8 cellular contexts compared by ENCODE assay signal in the genomic region with DNA sequence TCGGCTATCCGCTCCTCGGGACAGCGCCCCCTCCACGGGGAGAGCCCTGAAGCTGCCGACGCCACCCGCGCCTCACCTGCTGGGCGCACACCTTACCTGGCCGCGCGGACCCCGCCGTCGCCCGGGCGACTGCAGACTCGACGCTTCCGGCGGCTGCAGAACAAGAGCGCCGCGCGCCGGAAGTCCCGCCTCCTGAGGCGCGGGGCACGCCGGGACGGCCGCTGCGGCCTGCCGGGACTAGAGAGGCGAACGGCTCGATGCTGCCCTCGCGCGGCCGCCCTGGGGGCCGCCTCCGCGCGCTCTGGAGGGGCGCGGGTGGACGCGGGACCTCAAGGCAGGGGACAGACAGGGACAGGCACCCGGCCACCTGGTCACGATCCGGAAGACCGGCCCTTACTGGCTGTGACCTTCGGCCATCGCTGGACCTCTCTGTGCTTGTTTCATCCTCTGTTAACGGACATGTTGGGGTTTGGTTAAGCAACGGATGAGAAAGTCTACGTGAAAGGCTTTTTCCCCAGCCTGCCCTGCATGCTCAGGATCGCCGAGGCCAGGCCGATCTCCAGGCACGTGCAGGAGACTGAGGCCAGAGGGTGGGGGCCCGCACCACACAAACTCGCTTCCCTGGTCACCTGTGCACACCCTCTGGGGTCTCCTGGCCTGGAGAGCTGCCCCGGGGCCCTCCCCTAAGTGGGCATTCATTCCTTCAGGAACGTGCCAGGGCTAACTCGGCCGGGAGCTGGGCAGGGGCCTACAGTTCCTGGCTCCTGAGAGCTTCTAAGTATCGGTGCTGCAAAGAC. TPM values are rescaled to one million over a fixed set of nuclear protein-coding genes. Genes with fewer than 3 reads are reported as not detected.
DNase-seq lines count a peak whose midpoint lies in the region; ATAC-seq and TF ChIP-seq lines count a peak whose summit lies in the region.

SNAPC4 (minus strand) TSS at position 133 of the 797 bp plus-strand sequence. CDS start 1,742 bp downstream, outside the sequence.

- peak; percentile 36 to 40 for TF ChIP-seq POLR2A in Peyer's patch (IDR thresholded peaks at IDR 0.05)

- H3K27ac Mint-ChIP-seq in Calu3 (ENCODE audit: unreplicated experiment) (peak within 1 kb of the TSS; percentile 60), naive B cell (peak within 1 kb of the TSS in 5 of 6 donors; percentile 62 to 94 (median 85))

- DNase-seq in Calu3 = peak; percentile 83
- DNase-seq in Peyer's patch = peak; percentile 82 to 93 (median 92)
- peak; percentile 91 to 93 for DNase-seq in activated T-cell treated with anti-CD3 and anti-CD28 coated beads, Interleukin-2, amount 50 U/mL, for 48 hours
- DNase-seq in fibroblast of lung (ENCODE audit: low read depth in 2 of 2) = peak; percentile 75 to 82
- peak; percentile 86 for DNase-seq in naive B cell
- peak; percentile 63 to 80 for DNase-seq in stimulated activated CD8-positive, alpha-beta memory T cell treated with anti-CD3 and anti-CD28 coated beads, Interleukin-7, amount 100 ng/mL, for 48 hours (ENCODE audit: extremely low read depth in 1 of 2, low read depth in 1 of 2)

- H3K4me3 ChIP-seq in Peyer's patch (peak within 1 kb of the TSS; percentile 90 to 99 (median 94)), fibroblast of lung (replicated peaks in 1 of 4; ENCODE audit: control extremely low read depth in 1 of 4, insufficient read depth in 1 of 4, low read depth in 3 of 4, low read length in 4 of 4) (peak within 1 kb of the TSS; percentile 74 to 90 (median 86))

- H3K4me3 Mint-ChIP-seq in Calu3 (ENCODE audit: low read depth, unreplicated experiment) = peak within 1 kb of the TSS; percentile 89
- H3K4me3 Mint-ChIP-seq in naive B cell = peak within 1 kb of the TSS; percentile 80 to 94 (median 88)

- peak within 1 kb of the TSS; percentile 92 for H2AFZ ChIP-seq in fibroblast of lung (ENCODE audit: low read length)

- TF ChIP-seq CTCF in Calu3 (IDR thresholded peaks at IDR 0.05; ENCODE audit: unreplicated experiment) (peak; percentile 83), Peyer's patch (IDR thresholded peaks at IDR 0.05) (peak; percentile 92 to 98 (median 96)), fibroblast of lung (conservative IDR thresholded peaks at IDR 0.05 in 1 of 2, IDR thresholded peaks at IDR 0.05 in 1 of 2; ENCODE audit: low read depth in 1 of 2, low read length in 2 of 2) (peak; percentile 47 to 82)

- no peaks in the 10 kb centered on the region for H3K9me3 ChIP-seq in Peyer's patch
- H3K9me3 ChIP-seq in fibroblast of lung (ENCODE audit: control insufficient read depth, insufficient read depth, low read depth, low read length) = no peaks in the 10 kb centered on the region

- H3K9ac ChIP-seq in fibroblast of lung (ENCODE audit: insufficient read depth, low read length) = peak within 1 kb of the TSS; percentile 70

- H3K27ac ChIP-seq in Peyer's patch (peak within 1 kb of the TSS; percentile 18 to 86 (median 28)), fibroblast of lung (ENCODE audit: insufficient read depth, low read length) (peak within 1 kb of the TSS; percentile 72)

- H3K27me3 Mint-ChIP-seq in Calu3 (ENCODE audit: unreplicated experiment) (no peaks in the 10 kb centered on the region), naive B cell (no peaks in the 10 kb centered on the region)

- CTCF ChIA-PET in Calu3 (lab: Charles Lee) = interaction anchor here (0.7 kb wide), 1 partner anchor 55 kb away, joined by 4 read pairs; no protein-coding TSS in a partner anchor

- no TSS peak for BruUV-seq in Calu3 (replicated peaks; lab: Mats Ljungman, UMichigan)

- peak; percentile 57 for ATAC-seq in GM21447 (IDR thresholded peaks at IDR 0.05; ENCODE audit: unreplicated experiment)
- ATAC-seq in naive B cell (ENCODE audit: low read depth in 2 of 2) = peak; percentile 73 to 77

- H4K20me1 ChIP-seq in fibroblast of lung (ENCODE audit: control insufficient read depth, extremely low read depth, insufficient read depth, low read length) = no peaks in the 10 kb centered on the region

- H3K4me2 ChIP-seq in fibroblast of lung (ENCODE audit: extremely low read depth, insufficient read depth, low read length) = peak within 1 kb of the TSS; percentile 93

- H3K4me1 ChIP-seq in Peyer's patch = peaks cover 0 to 38% (median 26%) of the 10 kb centered on the region in 4 donors
- H3K4me1 ChIP-seq in fibroblast of lung (ENCODE audit: control insufficient read depth, extremely low read depth, insufficient read depth, low read length) = peaks cover 10% of the 10 kb centered on the region

- no peaks in the 10 kb centered on the region for H3K4me1 Mint-ChIP-seq in Calu3 (ENCODE audit: low read depth, unreplicated experiment)
- peaks cover 25 to 50% (median 41%) of the 10 kb centered on the region in 3 donors for H3K4me1 Mint-ChIP-seq in naive B cell

- H3K27me3 ChIP-seq in Peyer's patch = no peaks in the 10 kb centered on the region
- no peaks in the 10 kb centered on the region for H3K27me3 ChIP-seq in fibroblast of lung (ENCODE audit: control insufficient read depth, insufficient read depth, low read length)

- H3K9me3 Mint-ChIP-seq in Calu3 (ENCODE audit: low read depth, unreplicated experiment) (no peaks in the 10 kb centered on the region), naive B cell (no peaks in the 10 kb centered on the region)

- peak; percentile 69; the same call in 1 of the 2 replicates for TF ChIP-seq RAD21 in Ishikawa (IDR thresholded peaks at IDR 0.05; ENCODE audit: low read depth)

- H3K36me3 ChIP-seq in Peyer's patch (peaks cover 0 to 43% (median 0%) of the 10 kb centered on the region in 3 donors), fibroblast of lung (ENCODE audit: control insufficient read depth, insufficient read depth, low read length) (peaks cover 24% of the 10 kb centered on the region)

- intact Hi-C loops in Calu3 (cut with micrococcal nuclease; ENCODE audit: unreplicated experiment) = no loop called here

- H3K36me3 Mint-ChIP-seq in Calu3 (ENCODE audit: insufficient read depth, unreplicated experiment) = peaks cover 35% of the 10 kb centered on the region
- no peaks in the 10 kb centered on the region for H3K36me3 Mint-ChIP-seq in naive B cell

- TF ChIP-seq EP300 in Ishikawa (IDR thresholded peaks at IDR 0.05; ENCODE audit: borderline replicate concordance) = no peak

- H3K79me2 ChIP-seq in fibroblast of lung (ENCODE audit: control insufficient read depth, insufficient read depth, low read length) = peaks cover 20% of the 10 kb centered on the region

TF ChIP-seq in Ishikawa, 13 proteins besides CTCF, POLR2A, EP300 and RAD21:
- TF ChIP-seq FOXM1 (IDR thresholded peaks at IDR 0.05; ENCODE audit: borderline replicate concordance, low read depth) (no peak), CEBPB (IDR thresholded peaks at IDR 0.05) (no peak), YY1 (IDR thresholded peaks at IDR 0.05; ENCODE audit: low read depth) (peak; percentile 68), TAF1 (IDR thresholded peaks at IDR 0.05; ENCODE audit: low read depth) (peak; percentile 92), NFIC (IDR thresholded peaks at IDR 0.05) (no peak), TEAD4 (IDR thresholded peaks at IDR 0.05) (no peak; the same call in 1 of the 2 replicates), EGR1 (IDR thresholded peaks at IDR 0.05) (no peak), MAX (IDR thresholded peaks at IDR 0.05) (peak; percentile 31; the same call in 1 of the 2 replicates), CREB1 (IDR thresholded peaks at IDR 0.05; ENCODE audit: low read depth) (no peak; the same call in 1 of the 2 replicates), ZBTB7A (IDR thresholded peaks at IDR 0.05; ENCODE audit: low read depth) (peak; percentile 92), TCF12 (IDR thresholded peaks at IDR 0.05; ENCODE audit: low read depth) (no peak; the same call in 1 of the 2 replicates)
- TF ChIP-seq, protein P1, sequence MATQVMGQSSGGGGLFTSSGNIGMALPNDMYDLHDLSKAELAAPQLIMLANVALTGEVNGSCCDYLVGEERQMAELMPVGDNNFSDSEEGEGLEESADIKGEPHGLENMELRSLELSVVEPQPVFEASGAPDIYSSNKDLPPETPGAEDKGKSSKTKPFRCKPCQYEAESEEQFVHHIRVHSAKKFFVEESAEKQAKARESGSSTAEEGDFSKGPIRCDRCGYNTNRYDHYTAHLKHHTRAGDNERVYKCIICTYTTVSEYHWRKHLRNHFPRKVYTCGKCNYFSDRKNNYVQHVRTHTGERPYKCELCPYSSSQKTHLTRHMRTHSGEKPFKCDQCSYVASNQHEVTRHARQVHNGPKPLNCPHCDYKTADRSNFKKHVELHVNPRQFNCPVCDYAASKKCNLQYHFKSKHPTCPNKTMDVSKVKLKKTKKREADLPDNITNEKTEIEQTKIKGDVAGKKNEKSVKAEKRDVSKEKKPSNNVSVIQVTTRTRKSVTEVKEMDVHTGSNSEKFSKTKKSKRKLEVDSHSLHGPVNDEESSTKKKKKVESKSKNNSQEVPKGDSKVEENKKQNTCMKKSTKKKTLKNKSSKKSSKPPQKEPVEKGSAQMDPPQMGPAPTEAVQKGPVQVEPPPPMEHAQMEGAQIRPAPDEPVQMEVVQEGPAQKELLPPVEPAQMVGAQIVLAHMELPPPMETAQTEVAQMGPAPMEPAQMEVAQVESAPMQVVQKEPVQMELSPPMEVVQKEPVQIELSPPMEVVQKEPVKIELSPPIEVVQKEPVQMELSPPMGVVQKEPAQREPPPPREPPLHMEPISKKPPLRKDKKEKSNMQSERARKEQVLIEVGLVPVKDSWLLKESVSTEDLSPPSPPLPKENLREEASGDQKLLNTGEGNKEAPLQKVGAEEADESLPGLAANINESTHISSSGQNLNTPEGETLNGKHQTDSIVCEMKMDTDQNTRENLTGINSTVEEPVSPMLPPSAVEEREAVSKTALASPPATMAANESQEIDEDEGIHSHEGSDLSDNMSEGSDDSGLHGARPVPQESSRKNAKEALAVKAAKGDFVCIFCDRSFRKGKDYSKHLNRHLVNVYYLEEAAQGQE (IDR thresholded peaks at IDR 0.05; ENCODE audit: low read depth) = no peak
- TF ChIP-seq, protein P2, sequence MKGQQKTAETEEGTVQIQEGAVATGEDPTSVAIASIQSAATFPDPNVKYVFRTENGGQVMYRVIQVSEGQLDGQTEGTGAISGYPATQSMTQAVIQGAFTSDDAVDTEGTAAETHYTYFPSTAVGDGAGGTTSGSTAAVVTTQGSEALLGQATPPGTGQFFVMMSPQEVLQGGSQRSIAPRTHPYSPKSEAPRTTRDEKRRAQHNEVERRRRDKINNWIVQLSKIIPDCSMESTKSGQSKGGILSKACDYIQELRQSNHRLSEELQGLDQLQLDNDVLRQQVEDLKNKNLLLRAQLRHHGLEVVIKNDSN (IDR thresholded peaks at IDR 0.05) = no peak

RNA-seq across cellular contexts. Expression of gene SNAPC4, which starts in this region (rescaled TPM):
- total RNA-seq in Calu3 (2022) (9.7 and 10.5 TPM in 2 replicates), Peyer's patch (10 to 100 TPM in 3 of 4 donors, 1 to 10 TPM in 1; 6.3 to 58.6 (median 13.2) TPM), fibroblast of lung (3.8 and 4.9 TPM in 2 replicates)
- polyA plus RNA-seq in fibroblast of lung (1.8 and 2.4 TPM in 2 replicates), naive B cell (ENCODE audit: low read depth in 6 of 6) (1 to 10 TPM in 5 of 6 donors, not detected in 1; 1.1 to 2.1 (median 1.3) TPM)
- polyA plus RNA-seq in fibroblast of lung (2012) = 4.3 and 4.9 TPM in 2 replicates
- 2.6 and 3.1 TPM in 2 replicates for polyA minus RNA-seq in fibroblast of lung (ENCODE audit: low replicate concordance)

Comparison
In these comparisons a context has a peak if more than half of its experiments do, and no peak if none do; other contexts are left out.
1. Peak in every context shown above with its lines: DNase-seq, ATAC-seq, H3K4me3 ChIP-seq and H3K27ac ChIP-seq.